9 cellular contexts compared by ENCODE assay signal in the genomic region with DNA sequence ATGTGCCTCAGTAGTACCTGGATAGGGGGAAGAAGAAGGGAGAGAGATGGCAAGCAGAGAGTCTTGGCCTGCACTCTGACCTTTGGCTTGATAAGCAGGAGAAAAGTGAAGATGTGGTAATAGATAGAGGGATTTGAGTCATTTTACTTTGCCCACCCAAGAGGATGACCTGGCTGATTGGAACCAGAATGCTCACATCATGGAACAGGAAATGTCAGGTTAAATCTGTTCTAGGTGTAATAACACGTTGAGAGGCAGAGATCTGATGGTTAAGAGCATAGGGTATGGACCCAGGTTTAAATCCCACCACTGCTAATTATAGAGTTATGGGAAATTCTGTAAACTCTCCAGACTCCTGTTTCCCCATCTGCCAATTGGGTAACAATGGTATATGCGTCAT. TPM values are rescaled to one million over a fixed set of nuclear protein-coding genes. Genes with fewer than 3 reads are reported as not detected.
"Had no signal": no experiment of that assay in that cellular context is flagged by ENCODE, and none has a peak within 500 bp of the region (broad histone marks: within the 10 kb centered on the region; RNA-seq: fewer than 3 reads in every experiment).

No MANE protein-coding gene starts in this region.

- DNase-seq: GM23248, GOT3, H7, HFFc6 had no signal

- ATAC-seq: HCT116, HepG2 had no signal

- H3K27ac Mint-ChIP-seq: HFFc6, IgD-negative memory B cell had no signal

- H3K4me3 Mint-ChIP-seq: HFFc6, IgD-negative memory B cell had no signal

RNA-seq across cellular contexts. Expression of gene CCL18, which starts 8.2 kb away (rescaled TPM):
- total RNA-seq: GM23248, H4, H7, HepG2, HFFc6, HT1080 had no signal

RNA-seq across cellular contexts. Expression of gene CCL3, which starts 34.0 kb away (rescaled TPM):
- total RNA-seq: GM23248, H4, H7, HepG2, HFFc6, HT1080 had no signal

RNA-seq across cellular contexts. Expression of gene CCL23, which starts 38.1 kb away (rescaled TPM):
- total RNA-seq: GM23248, H4, H7, HepG2, HFFc6, HT1080 had no signal

RNA-seq across cellular contexts. Expression of gene CCL4, which starts 47.7 kb away (rescaled TPM):
- total RNA-seq: GM23248, H4, H7, HepG2, HFFc6, HT1080 had no signal

RNA-seq across cellular contexts. Expression of gene CCL15, which starts 54.6 kb away (rescaled TPM):
- total RNA-seq: GM23248, H4, H7, HFFc6, HT1080 had no signal
